In the genomic region with DNA sequence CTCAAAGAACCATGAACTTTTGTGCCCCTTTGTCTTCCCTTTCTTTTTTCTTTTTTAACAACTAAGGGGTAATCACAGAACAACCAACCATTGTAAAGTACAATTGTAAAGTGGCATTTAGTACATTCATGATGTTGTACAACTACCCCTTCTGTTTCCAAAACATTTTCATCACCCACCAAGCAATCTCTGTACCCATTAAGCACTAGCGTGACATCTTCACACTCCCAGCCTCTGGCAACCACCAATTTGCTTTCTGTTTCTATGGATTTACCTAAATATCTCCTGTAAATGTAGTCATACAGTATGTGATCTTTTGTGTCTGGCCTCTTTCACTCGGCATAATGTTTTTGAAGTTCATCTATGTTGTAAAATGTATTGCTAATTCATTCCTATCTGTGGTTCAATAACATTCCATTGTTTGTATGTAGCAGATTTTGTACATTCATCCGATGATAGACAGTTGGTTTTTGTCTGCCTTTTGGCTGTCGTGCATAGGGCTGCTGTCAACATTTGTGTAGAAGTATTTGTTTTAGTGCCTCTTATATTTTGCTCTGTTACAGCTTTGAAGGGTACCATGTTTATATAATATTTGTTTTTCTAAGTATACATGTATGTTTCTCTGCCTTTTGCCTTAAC, we compare ENCODE assay signal across 15 cellular contexts. TPM values are rescaled to one million over a fixed set of nuclear protein-coding genes. Genes with fewer than 3 reads are reported as not detected.
"Had no signal": no experiment of that assay in that cellular context is flagged by ENCODE, and none has a peak within 500 bp of the region (broad histone marks: within the 10 kb centered on the region; RNA-seq: fewer than 3 reads in every experiment).

No MANE protein-coding gene starts in this region.

RNA-seq across cellular contexts. Expression of a gene that starts 6.4 kb away (rescaled TPM):
- total RNA-seq: activated CD4-positive, alpha-beta memory T cell treated with anti-CD3 and anti-CD28 coated beads, Interleukin-2, amount 10 ng/mL, durations not matched to agents 7 days and 5 days; activated naive CD8-positive, alpha-beta T cell treated with anti-CD3 and anti-CD28 coated beads for 36 hours; chondrocyte; dermis blood vessel endothelial cell; esophagus muscularis mucosa; foreskin keratinocyte; glomerular endothelial cell; hepatocyte; T-helper 1 cell treated with Interleukin-12 subunit alpha and Interleukin-12 subunit beta and Interleukin-4 antibody, amounts not matched to agents 30 ng/mL and 1 ng/mL, for 36 hours; T-helper 2 cell treated with Interferon-gamma antibody and Interleukin-4, amounts not matched to agents 100 ng/mL and 5 ng/mL, for 36 hours; WTC11 had no signal
- polyA plus RNA-seq: adipose tissue, foreskin keratinocyte, heart right ventricle had no signal

RNA-seq across cellular contexts. Expression of a gene that starts 53.0 kb away (rescaled TPM):
- total RNA-seq: activated CD4-positive, alpha-beta memory T cell treated with anti-CD3 and anti-CD28 coated beads, Interleukin-2, amount 10 ng/mL, durations not matched to agents 7 days and 5 days; activated naive CD8-positive, alpha-beta T cell treated with anti-CD3 and anti-CD28 coated beads for 36 hours; body of pancreas; chondrocyte; dermis blood vessel endothelial cell; foreskin keratinocyte; gastroesophageal sphincter; glomerular endothelial cell; heart right ventricle; hepatocyte; T-helper 1 cell treated with Interleukin-12 subunit alpha and Interleukin-12 subunit beta and Interleukin-4 antibody, amounts not matched to agents 30 ng/mL and 1 ng/mL, for 36 hours; T-helper 2 cell treated with Interferon-gamma antibody and Interleukin-4, amounts not matched to agents 100 ng/mL and 5 ng/mL, for 36 hours; WTC11 had no signal
- polyA plus RNA-seq: foreskin keratinocyte, heart right ventricle, hepatocyte had no signal
